In genomic region chr5:2883771-2884170, GRCh38 we compare ENCODE assay signal across 17 cellular contexts.
DNase-seq lines count a peak whose midpoint lies in the region; ATAC-seq and TF ChIP-seq lines count a peak whose summit lies in the region.
"Had no signal": no experiment of that assay in that cellular context is flagged by ENCODE, and none has a peak within 500 bp of the region (broad histone marks: within the 10 kb centered on the region; RNA-seq: fewer than 3 reads in every experiment).

No MANE protein-coding gene starts in this region.

- H3K4me1 ChIP-seq in upper lobe of right lung, result no peaks in the 10 kb centered on the region
- H3K4me1 ChIP-seq: A549 had no signal

- no peak overlapping the region for H3K4me3 ChIP-seq in coronary artery
- H3K4me3 ChIP-seq in upper lobe of right lung, result no peak overlapping the region
- H3K4me3 ChIP-seq: A549 had no signal

- no peaks in the 10 kb centered on the region for H3K4me1 Mint-ChIP-seq in osteocyte (ENCODE audit: unreplicated experiment)
- H3K4me1 Mint-ChIP-seq in activated naive CD8-positive, alpha-beta T cell treated with anti-CD3 and anti-CD28 coated beads, Interleukin-2, amount 50 U/mL, for 24 hours, result no peaks in the 10 kb centered on the region
- H3K4me1 Mint-ChIP-seq: CD14-positive monocyte had no signal

- no peak overlapping the region for H3K4me3 Mint-ChIP-seq in osteocyte (ENCODE audit: unreplicated experiment)
- no peak overlapping the region for H3K4me3 Mint-ChIP-seq in activated naive CD8-positive, alpha-beta T cell treated with anti-CD3 and anti-CD28 coated beads, Interleukin-2, amount 50 U/mL, for 24 hours
- H3K4me3 Mint-ChIP-seq: CD14-positive monocyte; CD8-positive, alpha-beta T cell; HFFc6 had no signal

- ATAC-seq in upper lobe of right lung (no peak), HG02588 (IDR thresholded peaks at IDR 0.05; ENCODE audit: unreplicated experiment) (no peak), GM21723 (IDR thresholded peaks at IDR 0.05; ENCODE audit: unreplicated experiment) (no peak)
- ATAC-seq in activated naive CD8-positive, alpha-beta T cell treated with anti-CD3 and anti-CD28 coated beads, Interleukin-2, amount 50 U/mL, for 24 hours, result no peak
- ATAC-seq: A549; CD8-positive, alpha-beta T cell had no signal

- no peak overlapping the region for H3K27ac Mint-ChIP-seq in osteocyte (ENCODE audit: unreplicated experiment)
- no peak overlapping the region for H3K27ac Mint-ChIP-seq in activated naive CD8-positive, alpha-beta T cell treated with anti-CD3 and anti-CD28 coated beads, Interleukin-2, amount 50 U/mL, for 24 hours
- H3K27ac Mint-ChIP-seq: CD14-positive monocyte; CD8-positive, alpha-beta T cell; HFFc6 had no signal

- peaks cover 41% of the 10 kb centered on the region for H3K9me3 Mint-ChIP-seq in osteocyte (ENCODE audit: unreplicated experiment)
- H3K9me3 Mint-ChIP-seq in activated naive CD8-positive, alpha-beta T cell treated with anti-CD3 and anti-CD28 coated beads, Interleukin-2, amount 50 U/mL, for 24 hours, result peaks cover 25% of the 10 kb centered on the region

- TF ChIP-seq CTCF in coronary artery (IDR thresholded peaks at IDR 0.05) (no peak), osteocyte (IDR thresholded peaks at IDR 0.05) (no peak), upper lobe of right lung (IDR thresholded peaks at IDR 0.05) (no peak)

- no peaks in the 10 kb centered on the region for H3K27me3 Mint-ChIP-seq in osteocyte (ENCODE audit: unreplicated experiment)
- H3K27me3 Mint-ChIP-seq in activated naive CD8-positive, alpha-beta T cell treated with anti-CD3 and anti-CD28 coated beads, Interleukin-2, amount 50 U/mL, for 24 hours, result no peaks in the 10 kb centered on the region

- H3K36me3 Mint-ChIP-seq in osteocyte (ENCODE audit: unreplicated experiment), result no peaks in the 10 kb centered on the region
- H3K36me3 Mint-ChIP-seq in activated naive CD8-positive, alpha-beta T cell treated with anti-CD3 and anti-CD28 coated beads, Interleukin-2, amount 50 U/mL, for 24 hours (ENCODE audit: low read depth), result no peaks in the 10 kb centered on the region
- H3K36me3 Mint-ChIP-seq: CD14-positive monocyte; CD8-positive, alpha-beta T cell had no signal

- H3K27me3 ChIP-seq in upper lobe of right lung, result no peaks in the 10 kb centered on the region

- peak; percentile 31 for DNase-seq in coronary artery (ENCODE audit: low spot score)
- DNase-seq in islet precursor cell, result peak; percentile 27
- DNase-seq in osteocyte (ENCODE audit: extremely low spot score, unreplicated experiment), result peak; percentile 42
- peak; percentile 16 for DNase-seq in upper lobe of right lung
- DNase-seq in activated naive CD8-positive, alpha-beta T cell treated with anti-CD3 and anti-CD28 coated beads, Interleukin-2, amount 50 U/mL, for 24 hours, result no peak
- DNase-seq: COR-L47, DMS153, DMS79 treated with DMSO at 0.1 percent for 48 hours, EL, HCEC 1CT, HFFc6 had no signal

- intact Hi-C loops in upper lobe of right lung (cut with DNase I), result no loop called here

- H3K27ac ChIP-seq in coronary artery, result no peak overlapping the region
- no peak overlapping the region for H3K27ac ChIP-seq in upper lobe of right lung
- H3K27ac ChIP-seq: A549, HL-60 had no signal

- H3K36me3 ChIP-seq in upper lobe of right lung, result no peaks in the 10 kb centered on the region

- H3K9me3 ChIP-seq in upper lobe of right lung, result peaks cover 12% of the 10 kb centered on the region
- H3K9me3 ChIP-seq: A549 had no signal
